In the genomic region with DNA sequence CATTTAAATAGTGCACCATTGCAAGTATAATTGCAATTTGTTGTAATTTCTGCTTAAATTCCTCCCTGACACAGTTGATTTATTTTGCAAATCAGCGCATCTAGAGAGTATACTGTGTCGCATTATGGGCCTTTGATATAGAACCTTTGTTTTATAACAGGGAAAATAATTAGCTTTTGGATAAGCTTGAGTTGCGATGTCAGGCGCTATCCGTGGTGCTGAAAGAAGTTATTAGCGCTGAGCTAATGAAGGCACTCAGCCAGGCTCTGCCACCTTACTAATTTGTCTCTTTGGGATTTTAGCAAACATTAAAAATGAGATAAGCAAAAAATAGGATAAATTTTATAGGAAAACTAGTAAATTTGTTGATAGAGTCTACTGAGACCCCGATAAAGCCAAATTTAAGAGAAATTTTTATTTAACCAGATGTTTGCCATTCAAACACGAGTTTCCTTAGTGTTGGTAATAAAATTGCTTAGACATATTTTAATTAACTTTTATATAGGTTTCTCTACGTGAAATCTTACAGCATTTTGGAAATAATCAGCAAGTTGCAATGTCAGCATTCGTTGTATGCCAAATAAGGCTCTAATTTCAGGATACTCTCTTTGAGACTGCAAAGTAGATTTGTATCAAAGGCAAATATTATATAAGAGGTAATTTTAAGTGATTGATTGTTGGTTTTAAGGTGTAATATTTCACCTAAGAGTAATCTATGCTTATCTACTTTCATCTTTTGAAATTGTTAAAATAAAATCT, we compare ENCODE assay signal across 10 cellular contexts.
DNase-seq lines count a peak whose midpoint lies in the region; ATAC-seq and TF ChIP-seq lines count a peak whose summit lies in the region.
"Had no signal": no experiment of that assay in that cellular context is flagged by ENCODE, and none has a peak within 500 bp of the region (broad histone marks: within the 10 kb centered on the region; RNA-seq: fewer than 3 reads in every experiment).

No MANE protein-coding gene starts in this region.

- H3K9ac ChIP-seq in endodermal cell (ENCODE audit: extremely low read depth, low read length, poor library complexity, severe bottlenecking) = no peak overlapping the region
- H3K9ac ChIP-seq: BLaER1 had no signal

- H3K4me3 ChIP-seq in endodermal cell (ENCODE audit: low read length) = no peak overlapping the region
- no peak overlapping the region for H3K4me3 ChIP-seq in effector memory CD4-positive, alpha-beta T cell (ENCODE audit: insufficient read depth, low read depth, low read length, poor library complexity, severe bottlenecking)
- H3K4me3 ChIP-seq: BLaER1 had no signal

- H3K36me3 Mint-ChIP-seq in endodermal cell (ENCODE audit: low read depth) = no peaks in the 10 kb centered on the region

- ATAC-seq in GM18867 (IDR thresholded peaks at IDR 0.05; ENCODE audit: unreplicated experiment) = no peak

- no peaks in the 10 kb centered on the region for H3K9me3 ChIP-seq in endodermal cell (ENCODE audit: control insufficient read depth, low read length)
- no peaks in the 10 kb centered on the region for H3K9me3 ChIP-seq in effector memory CD4-positive, alpha-beta T cell (ENCODE audit: control insufficient read depth, low read length)
- H3K9me3 ChIP-seq: BLaER1 had no signal

- H3K4me1 Mint-ChIP-seq in endodermal cell = no peaks in the 10 kb centered on the region

- TF ChIP-seq CTCF in endodermal cell (conservative IDR thresholded peaks at IDR 0.05) = no peak

- H3K36me3 ChIP-seq in endodermal cell (ENCODE audit: control insufficient read depth, insufficient read depth, low read length) = no peaks in the 10 kb centered on the region
- H3K36me3 ChIP-seq in effector memory CD4-positive, alpha-beta T cell (ENCODE audit: control insufficient read depth, insufficient read depth, low read length) = no peaks in the 10 kb centered on the region
- H3K36me3 ChIP-seq: BLaER1 had no signal

- 12 to 16% methylated on average over 6 to 9 of the region's 10 CpGs for WGBS in endodermal cell (ENCODE audit: insufficient coverage in 1 of 2, insufficient read length in 1 of 2), 2 experiments

- no peak overlapping the region for H3K27ac Mint-ChIP-seq in endodermal cell

- no peak overlapping the region for H3K27ac ChIP-seq in endodermal cell (ENCODE audit: low read depth, low read length)
- no peak overlapping the region for H3K27ac ChIP-seq in effector memory CD4-positive, alpha-beta T cell (ENCODE audit: insufficient read depth, low read length, poor library complexity, severe bottlenecking)
- H3K27ac ChIP-seq: BLaER1 had no signal

- no peaks in the 10 kb centered on the region for H3K4me1 ChIP-seq in endodermal cell (ENCODE audit: control insufficient read depth, insufficient read depth, low read length)
- no peaks in the 10 kb centered on the region for H3K4me1 ChIP-seq in effector memory CD4-positive, alpha-beta T cell (ENCODE audit: control insufficient read depth, insufficient read depth, low read length, poor library complexity, severe bottlenecking)
- H3K4me1 ChIP-seq: BLaER1 had no signal

- no peaks in the 10 kb centered on the region for H3K9me3 Mint-ChIP-seq in endodermal cell

- no peak overlapping the region for H3K4me3 Mint-ChIP-seq in endodermal cell

- peaks cover 10% of the 10 kb centered on the region for H3K27me3 ChIP-seq in endodermal cell (ENCODE audit: control insufficient read depth, insufficient read depth, low read length, poor library complexity, severe bottlenecking)
- no peaks in the 10 kb centered on the region for H3K27me3 ChIP-seq in effector memory CD4-positive, alpha-beta T cell (replicated peaks; ENCODE audit: control insufficient read depth, insufficient read depth, low read length, poor library complexity, severe bottlenecking)
- H3K27me3 ChIP-seq: BLaER1 had no signal

- peak; percentile 7 for DNase-seq in activated CD4-positive, alpha-beta T cell treated with anti-CD3 and anti-CD28 coated beads for 48 hours
- DNase-seq in activated CD4-positive, alpha-beta T cell treated with anti-CD3 and anti-CD28 coated beads, Interleukin-2, amount 50 U/mL, for 4 hours = no peak
- DNase-seq in NCI-H460 (ENCODE audit: extremely low read depth, low read depth) (peak; percentile 28), endodermal cell (peak; percentile 80), pons (ENCODE audit: low spot score) (peak; percentile 22)
- DNase-seq in effector memory CD4-positive, alpha-beta T cell = no peak
- no peak for DNase-seq in stimulated activated CD4-positive, alpha-beta T cell treated with anti-CD3 and anti-CD28 coated beads, Interleukin-2, amount 100 ng/mL, for 48 hours
- DNase-seq: glutamatergic neuron had no signal

- H3K27me3 Mint-ChIP-seq in endodermal cell (ENCODE audit: insufficient read depth) = no peaks in the 10 kb centered on the region

Comparison
In these comparisons a context has a peak if more than half of its experiments do, and no peak if none do; other contexts are left out.
1. DNase-seq: peak in activated CD4-positive, alpha-beta T cell treated with anti-CD3 and anti-CD28 coated beads for 48 hours (single experiment), NCI-H460 (single experiment), endodermal cell (single experiment) and pons (single experiment); none in activated CD4-positive, alpha-beta T cell treated with anti-CD3 and anti-CD28 coated beads, Interleukin-2, amount 50 U/mL, for 4 hours (0 of 2), effector memory CD4-positive, alpha-beta T cell (0 of 3) and stimulated activated CD4-positive, alpha-beta T cell treated with anti-CD3 and anti-CD28 coated beads, Interleukin-2, amount 100 ng/mL, for 48 hours (0 of 2).